In the genomic region with DNA sequence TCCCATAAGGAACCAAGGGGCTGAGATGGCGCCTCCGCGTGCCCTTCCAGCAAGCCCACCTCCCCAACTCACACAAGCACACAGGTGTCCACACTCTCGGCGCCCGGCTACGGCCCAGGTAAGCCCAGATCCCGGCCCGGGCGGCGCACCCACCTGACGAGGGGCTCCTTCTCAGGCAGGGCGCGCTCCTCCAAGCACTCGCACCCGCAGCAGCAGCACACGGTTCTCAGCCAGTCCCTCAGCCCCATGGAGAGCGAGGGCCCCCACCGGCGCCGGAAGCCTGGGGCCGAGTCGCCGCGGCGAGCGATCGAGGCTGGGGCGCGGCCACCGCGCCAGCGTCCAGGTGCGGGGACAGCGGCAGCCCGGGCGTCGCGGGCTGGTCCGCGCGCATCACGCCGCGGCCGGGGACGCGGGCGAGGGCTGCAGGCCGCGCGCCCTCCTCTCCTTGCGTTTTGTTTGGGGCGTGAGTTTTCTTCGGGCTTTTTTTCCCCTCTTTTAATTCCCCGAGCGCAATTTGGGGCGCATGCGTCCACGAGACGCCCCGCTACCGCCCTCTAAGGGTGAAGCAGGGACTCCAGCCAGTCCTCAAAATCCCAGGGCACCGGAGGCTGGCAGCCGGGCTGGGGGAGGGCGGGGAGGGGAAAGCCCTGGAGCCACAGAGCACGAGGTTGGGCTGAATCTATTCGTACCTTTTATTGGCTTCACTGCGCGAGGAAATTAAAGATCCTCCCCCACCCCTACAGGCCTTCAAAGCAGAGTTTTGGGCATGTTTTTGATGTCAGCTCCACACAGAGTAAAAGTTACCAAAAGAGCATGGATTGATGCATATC, we compare ENCODE assay signal across 8 cellular contexts. TPM values are rescaled to one million over a fixed set of nuclear protein-coding genes. Genes with fewer than 3 reads are reported as not detected.
DNase-seq lines count a peak whose midpoint lies in the region; ATAC-seq and TF ChIP-seq lines count a peak whose summit lies in the region.

A gene with protein sequence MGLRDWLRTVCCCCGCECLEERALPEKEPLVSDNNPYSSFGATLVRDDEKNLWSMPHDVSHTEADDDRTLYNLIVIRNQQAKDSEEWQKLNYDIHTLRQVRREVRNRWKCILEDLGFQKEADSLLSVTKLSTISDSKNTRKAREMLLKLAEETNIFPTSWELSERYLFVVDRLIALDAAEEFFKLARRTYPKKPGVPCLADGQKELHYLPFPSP (minus strand): TSS at position 472 of the 830 bp plus-strand sequence. CDS start 224 bp downstream, at position 248.

- H2AFZ ChIP-seq in parathyroid adenoma, result peak within 1 kb of the TSS; percentile 96

- H3K36me3 ChIP-seq in parathyroid adenoma (ENCODE audit: control insufficient read depth, insufficient read depth, low read length), result no peaks in the 10 kb centered on the region
- H3K36me3 ChIP-seq in tibial artery, result no peaks in the 10 kb centered on the region

- peak within 1 kb of the TSS; percentile 33 for H3K27ac ChIP-seq in parathyroid adenoma
- peak within 1 kb of the TSS; percentile 33 to 51 for H3K27ac ChIP-seq in tibial artery

- DNase-seq in GM12864 (ENCODE audit: low read depth) (no peak), HFFc6 (peak; percentile 64), MV-4-11 (lab: John Stamatoyannopoulos, UW) (peak; percentile 39), SKM-1 (lab: John Stamatoyannopoulos, UW; ENCODE audit: unreplicated experiment) (peak; percentile 81), Right ventricle myocardium superior (peak; percentile 77), tibial artery (peak; percentile 61 to 73)
- DNase-seq in activated naive CD4-positive, alpha-beta T cell treated with anti-CD3 and anti-CD28 coated beads, Interleukin-2, amount 50 U/mL, for 72 hours (ENCODE audit: low spot score in 2 of 2), result peak; percentile 82 to 88

- intact Hi-C loops in Right ventricle myocardium superior (cut with DNase I) (no loop called here), tibial artery (cut with DNase I; ENCODE audit: low total_unique reads) (loop anchor here (10.0 kb wide), 2 partner anchors 58 to 1872 kb away; no protein-coding TSS in a partner anchor)

- H3K9ac ChIP-seq in parathyroid adenoma, result no peak within 1 kb of the TSS

- H3K27me3 Mint-ChIP-seq in HFFc6 (ENCODE audit: insufficient read depth), result no peaks in the 10 kb centered on the region; the same call in 1 of the 2 replicates

- peak within 1 kb of the TSS; percentile 70 for H3K4me2 ChIP-seq in parathyroid adenoma (ENCODE audit: low read length)

- H3K4me3 ChIP-seq in GM12864 (ENCODE audit: low read depth, low read length), result peak within 1 kb of the TSS; percentile 94
- peak within 1 kb of the TSS; percentile 56 for H3K4me3 ChIP-seq in parathyroid adenoma (ENCODE audit: low read depth, low read length)
- peak within 1 kb of the TSS; percentile 59 to 71 for H3K4me3 ChIP-seq in tibial artery

- peak within 1 kb of the TSS; percentile 89 for H3K4me3 Mint-ChIP-seq in HFFc6

- TF ChIP-seq CTCF in GM12864 (IDR thresholded peaks at IDR 0.05; ENCODE audit: low read depth, low read length, missing control alignments) (peak; percentile 77), HFFc6 (IDR thresholded peaks at IDR 0.05) (peak; percentile 76), parathyroid adenoma (IDR thresholded peaks at IDR 0.05) (peak; percentile 61), tibial artery (IDR thresholded peaks at IDR 0.05) (peak; percentile 45 to 73)

- peak within 1 kb of the TSS; percentile 55 for H3K27ac Mint-ChIP-seq in HFFc6
- H3K27ac Mint-ChIP-seq in activated naive CD4-positive, alpha-beta T cell treated with anti-CD3 and anti-CD28 coated beads, Interleukin-2, amount 50 U/mL, for 72 hours, result peak within 1 kb of the TSS; percentile 66 to 82

- H3K79me2 ChIP-seq in parathyroid adenoma, result no peaks in the 10 kb centered on the region

- no peaks in the 10 kb centered on the region for H3K9me3 ChIP-seq in parathyroid adenoma (ENCODE audit: control insufficient read depth, low read length)
- H3K9me3 ChIP-seq in tibial artery, result no peaks in the 10 kb centered on the region

- H3K4me1 ChIP-seq in parathyroid adenoma, result no peaks in the 10 kb centered on the region
- peaks cover 0 to 8% (median 3%) of the 10 kb centered on the region in 4 donors for H3K4me1 ChIP-seq in tibial artery

- H3K4me1 Mint-ChIP-seq in HFFc6 (ENCODE audit: low read depth), result peaks cover 28% of the 10 kb centered on the region

- H3K9me3 Mint-ChIP-seq in HFFc6, result no peaks in the 10 kb centered on the region
- peaks cover 2 to 3% of the 10 kb centered on the region in 2 donors for H3K9me3 Mint-ChIP-seq in activated naive CD4-positive, alpha-beta T cell treated with anti-CD3 and anti-CD28 coated beads, Interleukin-2, amount 50 U/mL, for 72 hours

- no peaks in the 10 kb centered on the region for H3K36me3 Mint-ChIP-seq in HFFc6 (ENCODE audit: low read depth)
- H3K36me3 Mint-ChIP-seq in activated naive CD4-positive, alpha-beta T cell treated with anti-CD3 and anti-CD28 coated beads, Interleukin-2, amount 50 U/mL, for 72 hours, result peaks cover 0 to 5% of the 10 kb centered on the region in 2 donors

- H3K27me3 ChIP-seq in parathyroid adenoma (ENCODE audit: control insufficient read depth, insufficient read depth, low read length) (no peaks in the 10 kb centered on the region), tibial artery (no peaks in the 10 kb centered on the region)

- ATAC-seq in activated naive CD4-positive, alpha-beta T cell treated with anti-CD3 and anti-CD28 coated beads, Interleukin-2, amount 50 U/mL, for 72 hours, result peak; percentile 71 to 74
- ATAC-seq in Right ventricle myocardium superior (ENCODE audit: poor library complexity), result peak; percentile 89

RNA-seq across cellular contexts. Expression of the gene that starts here (rescaled TPM):
- 1 to 10 TPM; 2.0 to 3.5 (median 3.2) TPM for total RNA-seq in HFFc6 (2021; fragmentation: NEBNext Ultra II Directional; extraction: Animal tissue kit (Norgen Biotek cat#: 25700))
- 1 to 10 TPM; 4.9 to 7.3 TPM for total RNA-seq in activated naive CD4-positive, alpha-beta T cell treated with anti-CD3 and anti-CD28 coated beads, Interleukin-2, amount 50 U/mL, for 72 hours
- 0.38 TPM for total RNA-seq in Right ventricle myocardium superior

Comparison
In these comparisons a context has a peak if more than half of its experiments do, and no peak if none do; other contexts are left out.
1. Peak in DNase-seq and ATAC-seq in Right ventricle myocardium superior; RNA of the gene not detected or under 1 TPM.